In genomic region chr6:41334482-41335023, GRCh38 we compare ENCODE assay signal across 11 cellular contexts. TPM values are rescaled to one million over a fixed set of nuclear protein-coding genes. Genes with fewer than 3 reads are reported as not detected.
A peak's percentile ranks its signal among the peaks of the same experiment; 100 is the strongest.
DNase-seq lines count a peak whose midpoint lies in the region; ATAC-seq and TF ChIP-seq lines count a peak whose summit lies in the region.
"Had no signal": no experiment of that assay in that cellular context is flagged by ENCODE, and none has a peak within 500 bp of the region (broad histone marks: within the 10 kb centered on the region; RNA-seq: fewer than 3 reads in every experiment).

No MANE protein-coding gene starts in this region.

- H3K4me1 Mint-ChIP-seq in activated T-cell treated with anti-CD3 and anti-CD28 coated beads, Interleukin-2, amount 50 U/mL, for 24 hours (ENCODE audit: low read depth): peaks cover 44% of the 10 kb centered on the region
- peaks cover 42% of the 10 kb centered on the region for H3K4me1 Mint-ChIP-seq in activated T-cell treated with anti-CD3 and anti-CD28 coated beads, Interleukin-2, amount 50 U/mL, for 4 hours (ENCODE audit: low read depth)
- peaks cover 63% of the 10 kb centered on the region for H3K4me1 Mint-ChIP-seq in central memory CD8-positive, alpha-beta T cell

- H3K27ac Mint-ChIP-seq in activated T-cell treated with anti-CD3 and anti-CD28 coated beads, Interleukin-2, amount 50 U/mL, for 24 hours: peak overlapping the region; percentile 81
- H3K27ac Mint-ChIP-seq in central memory CD8-positive, alpha-beta T cell (ENCODE audit: low read depth): peak overlapping the region; percentile 96

- no peak for TF ChIP-seq POLR2A in GM18505 (IDR thresholded peaks at IDR 0.05; ENCODE audit: borderline replicate concordance, extremely low read depth, insufficient read depth, insufficient read length)

- H3K9me3 ChIP-seq in KOPT-K1 (ENCODE audit: insufficient read depth, low read length, poor library complexity, severe bottlenecking): no peaks in the 10 kb centered on the region
- H3K9me3 ChIP-seq: upper lobe of right lung had no signal

- H3K9me3 Mint-ChIP-seq in activated T-cell treated with anti-CD3 and anti-CD28 coated beads, Interleukin-2, amount 50 U/mL, for 24 hours: no peaks in the 10 kb centered on the region
- no peaks in the 10 kb centered on the region for H3K9me3 Mint-ChIP-seq in activated T-cell treated with anti-CD3 and anti-CD28 coated beads, Interleukin-2, amount 50 U/mL, for 4 hours
- H3K9me3 Mint-ChIP-seq in central memory CD8-positive, alpha-beta T cell: no peaks in the 10 kb centered on the region

- no peaks in the 10 kb centered on the region for H3K36me3 ChIP-seq in KOPT-K1 (ENCODE audit: insufficient read depth, low read length)
- H3K36me3 ChIP-seq: upper lobe of right lung had no signal

- H3K36me3 Mint-ChIP-seq in activated T-cell treated with anti-CD3 and anti-CD28 coated beads, Interleukin-2, amount 50 U/mL, for 24 hours (ENCODE audit: low read depth): no peaks in the 10 kb centered on the region
- no peaks in the 10 kb centered on the region for H3K36me3 Mint-ChIP-seq in activated T-cell treated with anti-CD3 and anti-CD28 coated beads, Interleukin-2, amount 50 U/mL, for 4 hours (ENCODE audit: insufficient read depth)
- H3K36me3 Mint-ChIP-seq in central memory CD8-positive, alpha-beta T cell (ENCODE audit: insufficient read depth): peaks cover 20% of the 10 kb centered on the region

- DNase-seq in activated T-cell treated with anti-CD3 and anti-CD28 coated beads, Interleukin-2, amount 50 U/mL, for 24 hours: no peak
- DNase-seq in activated T-cell treated with anti-CD3 and anti-CD28 coated beads, Interleukin-2, amount 50 U/mL, for 4 hours: no peak
- no peak for DNase-seq in central memory CD8-positive, alpha-beta T cell (ENCODE audit: low spot score in 2 of 2)
- peak; percentile 22 for DNase-seq in stimulated activated naive CD8-positive, alpha-beta T cell treated with anti-CD3 and anti-CD28 coated beads, Interleukin-15, Interleukin-2, amounts not matched to agents 100 U/mL and 50 U/mL, for 24 hours
- DNase-seq in NCI-H2196 treated with DMSO at 0.1 percent for 48 hours (lab: John Stamatoyannopoulos, UW; ENCODE audit: unreplicated experiment): no peak
- DNase-seq: DMS 273 treated with DMSO at 0.1 percent for 48 hours, upper lobe of right lung had no signal

- no peaks in the 10 kb centered on the region for H3K27me3 Mint-ChIP-seq in activated T-cell treated with anti-CD3 and anti-CD28 coated beads, Interleukin-2, amount 50 U/mL, for 24 hours
- no peaks in the 10 kb centered on the region for H3K27me3 Mint-ChIP-seq in activated T-cell treated with anti-CD3 and anti-CD28 coated beads, Interleukin-2, amount 50 U/mL, for 4 hours (ENCODE audit: low read depth)
- H3K27me3 Mint-ChIP-seq in central memory CD8-positive, alpha-beta T cell: no peaks in the 10 kb centered on the region

- H3K27ac ChIP-seq in KOPT-K1 (ENCODE audit: low read depth, low read length, poor library complexity, severe bottlenecking): peak overlapping the region; percentile 93
- H3K27ac ChIP-seq: upper lobe of right lung had no signal

- H3K4me3 Mint-ChIP-seq in activated T-cell treated with anti-CD3 and anti-CD28 coated beads, Interleukin-2, amount 50 U/mL, for 24 hours: peak overlapping the region; percentile 45
- H3K4me3 Mint-ChIP-seq in activated T-cell treated with anti-CD3 and anti-CD28 coated beads, Interleukin-2, amount 50 U/mL, for 4 hours: no peak overlapping the region
- peak overlapping the region; percentile 61 for H3K4me3 Mint-ChIP-seq in central memory CD8-positive, alpha-beta T cell

- no peak for ATAC-seq in activated T-cell treated with anti-CD3 and anti-CD28 coated beads, Interleukin-2, amount 50 U/mL, for 4 hours
- no peak for ATAC-seq in central memory CD8-positive, alpha-beta T cell (replicated peaks; ENCODE audit: extremely low read depth, poor library complexity, severe bottlenecking)
- no peak for ATAC-seq in stimulated activated naive CD8-positive, alpha-beta T cell treated with anti-CD3 and anti-CD28 coated beads, Interleukin-15, Interleukin-2, amounts not matched to agents 100 U/mL and 50 U/mL, for 24 hours
- no peak for ATAC-seq in GM19455 (IDR thresholded peaks at IDR 0.05; ENCODE audit: unreplicated experiment)
- ATAC-seq in GM18505 (IDR thresholded peaks at IDR 0.05; ENCODE audit: unreplicated experiment): no peak

RNA-seq across cellular contexts. Expression of gene NCR2, which starts 0.9 kb away (rescaled TPM):
- not detected for total RNA-seq in activated T-cell treated with anti-CD3 and anti-CD28 coated beads, Interleukin-2, amount 50 U/mL, for 4 hours
- total RNA-seq: lung, upper lobe of right lung had no signal

RNA-seq across cellular contexts. Expression of gene TREM1, which starts 48.1 kb away (rescaled TPM):
- total RNA-seq in activated T-cell treated with anti-CD3 and anti-CD28 coated beads, Interleukin-2, amount 50 U/mL, for 4 hours: not detected
